In the genomic region with DNA sequence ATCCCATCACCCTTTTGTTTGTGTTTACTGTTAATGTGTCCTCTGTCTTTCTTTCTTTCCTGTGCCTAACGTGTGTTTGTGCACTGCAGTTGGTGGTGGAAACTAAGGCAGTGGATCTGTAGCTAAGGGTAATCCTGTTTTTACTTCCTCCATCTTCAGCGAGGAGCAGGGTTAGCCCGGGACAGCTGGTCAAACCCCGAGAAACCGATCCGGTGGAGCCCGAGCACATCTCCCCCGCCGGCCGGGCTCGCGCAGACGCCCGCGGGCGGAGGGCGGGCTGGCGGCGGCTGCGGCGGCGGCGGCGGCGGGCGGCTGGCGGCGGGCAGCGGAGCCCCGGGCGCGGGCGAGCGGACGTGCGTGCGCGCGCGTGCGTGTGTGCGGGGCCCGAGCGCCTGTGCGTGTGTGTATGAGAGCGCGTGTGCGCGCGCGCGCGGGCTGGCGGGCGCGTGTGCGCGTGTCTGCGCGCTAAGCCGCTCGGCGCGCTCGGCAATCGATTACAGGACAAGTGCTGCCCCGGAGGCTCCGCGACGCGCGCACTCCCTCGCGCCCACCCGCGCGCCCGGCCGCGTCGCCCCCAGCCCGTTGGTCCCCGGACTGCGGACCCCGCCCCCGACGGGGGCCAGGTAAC, we compare ENCODE assay signal across 8 cellular contexts. TPM values are rescaled to one million over a fixed set of nuclear protein-coding genes. Genes with fewer than 3 reads are reported as not detected.
A peak's percentile ranks its signal among the peaks of the same experiment; 100 is the strongest.
DNase-seq lines count a peak whose midpoint lies in the region; ATAC-seq and TF ChIP-seq lines count a peak whose summit lies in the region.

Gene IKZF2, minus strand, starts transcription at position 176 of the 628 bp plus-strand sequence. CDS start 2,983 bp downstream, outside the sequence.

- H3K4me1 ChIP-seq in right atrium auricular region, result peaks cover 0 to 17% of the 10 kb centered on the region in 2 donors
- H3K4me1 ChIP-seq in psoas muscle, result peaks cover 31% of the 10 kb centered on the region
- H3K4me1 ChIP-seq in urinary bladder (ENCODE audit: insufficient read depth), result no peaks in the 10 kb centered on the region

- no peaks in the 10 kb centered on the region for H3K27me3 ChIP-seq in right atrium auricular region
- no peaks in the 10 kb centered on the region for H3K27me3 ChIP-seq in psoas muscle (ENCODE audit: insufficient read depth in 3 of 3, low read length in 2 of 3)

- WGBS in psoas muscle, 3 donors, result 0 to 1% (median 0%) methylated on average over 23 to 87 of the region's 87 CpGs
- under 1% methylated on average over 87 of the region's 87 CpGs for WGBS in urinary bladder

- H3K36me3 ChIP-seq in right atrium auricular region (no peaks in the 10 kb centered on the region), psoas muscle (ENCODE audit: insufficient read depth in 1 of 2, low read depth in 1 of 2) (peaks cover 0 to 4% of the 10 kb centered on the region in 2 donors), urinary bladder (ENCODE audit: insufficient read depth) (no peaks in the 10 kb centered on the region)

- intact Hi-C loops in psoas muscle (cut with DNase I), result loop anchor here (2.0 to 10.0 kb wide), 6 partner anchors 49 to 465 kb away; no protein-coding TSS in a partner anchor

- TF ChIP-seq CTCF in GM10266 (IDR thresholded peaks at IDR 0.05; ENCODE audit: control insufficient read depth, insufficient read depth, low read depth, missing control alignments) (no peak), right atrium auricular region (IDR thresholded peaks at IDR 0.05) (no peak), psoas muscle (IDR thresholded peaks at IDR 0.05) (no peak)

- H3K9me3 ChIP-seq in right atrium auricular region (no peaks in the 10 kb centered on the region), psoas muscle (no peaks in the 10 kb centered on the region)

- peak; percentile 70 for ATAC-seq in HG02588 (IDR thresholded peaks at IDR 0.05; ENCODE audit: unreplicated experiment)
- ATAC-seq in psoas muscle, result peak; percentile 86 to 96 (median 90)

- peak within 1 kb of the TSS; percentile 96 to 99 for H3K27ac ChIP-seq in right atrium auricular region
- H3K27ac ChIP-seq in psoas muscle, result peak within 1 kb of the TSS; percentile 96
- H3K27ac ChIP-seq in urinary bladder (ENCODE audit: low read depth), result peak within 1 kb of the TSS; percentile 59

- H3K4me3 ChIP-seq in right atrium auricular region (peak within 1 kb of the TSS; percentile 84 to 86), psoas muscle (peak within 1 kb of the TSS; percentile 89), urinary bladder (ENCODE audit: low read depth, low read length) (peak within 1 kb of the TSS; percentile 61)

- DNase-seq in GM10266 (ENCODE audit: extremely low spot score) (peak; percentile 82), NCI-H1048 (lab: John Stamatoyannopoulos, UW) (peak; percentile 66), SW480 (ENCODE audit: low spot score) (peak; percentile 78), amniotic stem cell (lab: John Stamatoyannopoulos, UW) (peak; percentile 78), right atrium auricular region (ENCODE audit: low spot score) (peak; percentile 82), psoas muscle (peak; percentile 89 to 94)

RNA-seq across cellular contexts. Expression of gene IKZF2, which starts in this region (rescaled TPM):
- total RNA-seq in right atrium auricular region, result 1 to 10 TPM; 6.0 to 6.5 TPM
- total RNA-seq in psoas muscle, result 10 to 100 TPM in 1 of 4 donors, 1 to 10 TPM in 3; 3.2 to 11.6 (median 6.5) TPM
- polyA plus RNA-seq in psoas muscle, result 1 to 10 TPM in 1 of 3 donors, under 1 TPM in 2; 0.29 to 2.2 (median 0.56) TPM
- total RNA-seq in urinary bladder, result 56.4 TPM
- polyA plus RNA-seq in urinary bladder, result 2.4 TPM

Comparison
In these comparisons a context has a peak if more than half of its experiments do, and no peak if none do; other contexts are left out.
1. Peak in every context shown above with its lines: DNase-seq, ATAC-seq, H3K4me3 ChIP-seq and H3K27ac ChIP-seq.